In genomic region chr17:869567-870530, GRCh38 we compare ENCODE assay signal across 11 cellular contexts.
DNase-seq lines count a peak whose midpoint lies in the region; ATAC-seq and TF ChIP-seq lines count a peak whose summit lies in the region.
"Had no signal": no experiment of that assay in that cellular context is flagged by ENCODE, and none has a peak within 500 bp of the region (broad histone marks: within the 10 kb centered on the region; RNA-seq: fewer than 3 reads in every experiment).

No MANE protein-coding gene starts in this region.

- H3K27ac Mint-ChIP-seq in stimulated activated memory B cell treated with anti-CD40 and anti-IgM and Interleukin-4, amounts not matched to agents 10 μg/mL and 1 μg/mL and 100 μg/mL, for 72 hours: no peak overlapping the region
- H3K27ac Mint-ChIP-seq: effector memory CD8-positive, alpha-beta T cell; natural killer cell had no signal

- no peaks in the 10 kb centered on the region for H3K27me3 ChIP-seq in ascending aorta
- no peaks in the 10 kb centered on the region for H3K27me3 ChIP-seq in right atrium auricular region
- H3K27me3 ChIP-seq in MG63: no peaks in the 10 kb centered on the region

- no peak overlapping the region for H3K4me3 Mint-ChIP-seq in stimulated activated memory B cell treated with anti-CD40 and anti-IgM and Interleukin-4, amounts not matched to agents 10 μg/mL and 1 μg/mL and 100 μg/mL, for 72 hours
- H3K4me3 Mint-ChIP-seq: effector memory CD8-positive, alpha-beta T cell; natural killer cell had no signal

- H3K4me1 ChIP-seq in ascending aorta (peaks cover 5 to 11% of the 10 kb centered on the region in 2 donors), right atrium auricular region (peaks cover 0 to 29% of the 10 kb centered on the region in 2 donors)

- H3K9me3 Mint-ChIP-seq in stimulated activated memory B cell treated with anti-CD40 and anti-IgM and Interleukin-4, amounts not matched to agents 10 μg/mL and 1 μg/mL and 100 μg/mL, for 72 hours: peaks cover 5% of the 10 kb centered on the region
- H3K9me3 Mint-ChIP-seq: effector memory CD8-positive, alpha-beta T cell; natural killer cell had no signal

- peaks cover 43% of the 10 kb centered on the region for H3K27me3 Mint-ChIP-seq in stimulated activated memory B cell treated with anti-CD40 and anti-IgM and Interleukin-4, amounts not matched to agents 10 μg/mL and 1 μg/mL and 100 μg/mL, for 72 hours

- H3K36me3 ChIP-seq in ascending aorta: no peaks in the 10 kb centered on the region
- H3K36me3 ChIP-seq in right atrium auricular region: no peaks in the 10 kb centered on the region
- peaks cover 10% of the 10 kb centered on the region for H3K36me3 ChIP-seq in MG63

- H3K36me3 Mint-ChIP-seq in stimulated activated memory B cell treated with anti-CD40 and anti-IgM and Interleukin-4, amounts not matched to agents 10 μg/mL and 1 μg/mL and 100 μg/mL, for 72 hours: no peaks in the 10 kb centered on the region
- H3K36me3 Mint-ChIP-seq: natural killer cell had no signal

- H3K4me1 Mint-ChIP-seq in stimulated activated memory B cell treated with anti-CD40 and anti-IgM and Interleukin-4, amounts not matched to agents 10 μg/mL and 1 μg/mL and 100 μg/mL, for 72 hours: no peaks in the 10 kb centered on the region
- H3K4me1 Mint-ChIP-seq: natural killer cell had no signal

- no peak for TF ChIP-seq CTCF in ascending aorta (IDR thresholded peaks at IDR 0.05)
- no peak for TF ChIP-seq CTCF in right atrium auricular region (IDR thresholded peaks at IDR 0.05)

- H3K4me3 ChIP-seq in ascending aorta: peak overlapping the region; percentile 20 to 41
- peak overlapping the region; percentile 6 to 29 for H3K4me3 ChIP-seq in right atrium auricular region
- H3K4me3 ChIP-seq in skin epidermis: no peak overlapping the region
- H3K4me3 ChIP-seq in MG63: no peak overlapping the region
- H3K4me3 ChIP-seq: PC-9 had no signal

- H3K27ac ChIP-seq in ascending aorta (peak overlapping the region; percentile 71 to 75), right atrium auricular region (peak overlapping the region; percentile 82), skin epidermis (peak overlapping the region in 19 of 21 experiments; percentile 6 to 86 (median 71))
- H3K27ac ChIP-seq: PC-9 had no signal

- H3K9me3 ChIP-seq in ascending aorta (no peaks in the 10 kb centered on the region), right atrium auricular region (no peaks in the 10 kb centered on the region), MG63 (no peaks in the 10 kb centered on the region)

- ATAC-seq in GM21619 (IDR thresholded peaks at IDR 0.05; ENCODE audit: unreplicated experiment): no peak
- ATAC-seq in stimulated activated memory B cell treated with anti-CD40 and anti-IgM and Interleukin-4, amounts not matched to agents 10 μg/mL and 1 μg/mL and 100 μg/mL, for 72 hours: no peak
- ATAC-seq: effector memory CD8-positive, alpha-beta T cell had no signal

- intact Hi-C loops in ascending aorta (cut with DNase I): no loop called here

- DNase-seq in GM03348 (ENCODE audit: low spot score) (peak; percentile 69), ascending aorta (ENCODE audit: low spot score in 2 of 2) (peak in 1 of 2 donors; percentile 69), right atrium auricular region (ENCODE audit: low spot score) (no peak), MG63 (no peak)
- DNase-seq in activated CD4-positive, CD25-positive, alpha-beta regulatory T cell treated with anti-CD3 and anti-CD28 coated beads, Interleukin-2, amount 50 U/mL, for 72 hours: no peak
- DNase-seq: effector memory CD8-positive, alpha-beta T cell; natural killer cell had no signal

Comparison
In these comparisons a context has a peak if more than half of its experiments do, and no peak if none do; other contexts are left out.
1. H3K4me3 ChIP-seq: peak in ascending aorta (2 of 2) and right atrium auricular region (2 of 2); none in skin epidermis (0 of 7) and MG63 (single experiment).
2. Peak in every context shown above with its lines, with median percentiles within 50 percentile points of each other: H3K27ac ChIP-seq.